In genomic region chr4:173518419-173519102, GRCh38 we compare ENCODE assay signal across 1 cellular context.
A peak's percentile ranks its signal among the peaks of the same experiment; 100 is the strongest.
TF ChIP-seq lines count a peak whose summit lies in the region.

No MANE protein-coding gene starts in this region.

TF ChIP-seq in H1, 55 proteins besides CTCF, POLR2A, EP300 and RAD21 (continued from another document):
- TF ChIP-seq MAX (IDR thresholded peaks at IDR 0.05) (no peak), SUZ12 (IDR thresholded peaks at IDR 0.05; ENCODE audit: low read length) (peak; percentile 53), CBX8 (IDR thresholded peaks at IDR 0.05; ENCODE audit: borderline replicate concordance, low read depth, low read length) (peak; percentile 25; the same call in 1 of the 2 replicates), KDM1A (IDR thresholded peaks at IDR 0.05; ENCODE audit: borderline replicate concordance, low read length) (no peak), GABPA (IDR thresholded peaks at IDR 0.05; ENCODE audit: borderline replicate concordance, insufficient read depth, low read length) (no peak)
TF ChIP-seq in H1: peak in this region for 4.
